In genomic region chr1:32813941-32814739, GRCh38 we compare ENCODE assay signal across 11 cellular contexts. TPM values are rescaled to one million over a fixed set of nuclear protein-coding genes. Genes with fewer than 3 reads are reported as not detected.
DNase-seq lines count a peak whose midpoint lies in the region; ATAC-seq and TF ChIP-seq lines count a peak whose summit lies in the region.
"Had no signal": no experiment of that assay in that cellular context is flagged by ENCODE, and none has a peak within 500 bp of the region (broad histone marks: within the 10 kb centered on the region; RNA-seq: fewer than 3 reads in every experiment).

No MANE protein-coding gene starts in this region.

- no peaks in the 10 kb centered on the region for H3F3A ChIP-seq in PC-3 (ENCODE audit: low read length, unreplicated experiment)

- POLR2A ChIA-PET in PC-3 (lab: Charles Lee; ENCODE audit: unreplicated experiment) = interaction anchor here (0.6 kb wide), 1 partner anchor 55 kb away, joined by 6 read pairs; no protein-coding TSS in a partner anchor

- H3K79me2 ChIP-seq in PC-3 (ENCODE audit: low read length) = peaks cover 94% of the 10 kb centered on the region

- CTCF ChIA-PET in PC-3 (lab: Charles Lee) = no interaction called here

- H2AFZ ChIP-seq in PC-3 (ENCODE audit: low read length) = no peak overlapping the region

- no peak overlapping the region for H3K27ac ChIP-seq in PC-3 (ENCODE audit: low read length)
- H3K27ac ChIP-seq in psoas muscle = peak overlapping the region; percentile 54

- TF ChIP-seq CTCF in PC-3 (conservative IDR thresholded peaks at IDR 0.05; ENCODE audit: low read depth, low read length) (no peak), psoas muscle (IDR thresholded peaks at IDR 0.05) (no peak), BE2C (IDR thresholded peaks at IDR 0.05; ENCODE audit: low read depth, low read length) (no peak)

- ATAC-seq in PC-3 (no peak), psoas muscle (no peak), GM19397 (IDR thresholded peaks at IDR 0.05; ENCODE audit: unreplicated experiment) (no peak)
- ATAC-seq in effector memory CD8-positive, alpha-beta T cell (replicated peaks) = no peak
- ATAC-seq: pancreas had no signal

- no TSS peak for BruUV-seq in PC-3 (replicated peaks; lab: Mats Ljungman, UMichigan)

- peak overlapping the region; percentile 36 for H3K4me3 Mint-ChIP-seq in T-helper 2 cell treated with Interferon-gamma antibody and Interleukin-4, amounts not matched to agents 5 μg/mL and 100 μg/mL, for 36 hours
- peak overlapping the region; percentile 40 to 86 for H3K4me3 Mint-ChIP-seq in effector memory CD8-positive, alpha-beta T cell

- DNase-seq in T-helper 2 cell treated with Interferon-gamma antibody and Interleukin-4, amounts not matched to agents 5 μg/mL and 100 μg/mL, for 36 hours (ENCODE audit: low spot score) = no peak
- no peak for DNase-seq in T-helper 2 cell
- peak; percentile 66 for DNase-seq in PC-3
- DNase-seq in effector memory CD8-positive, alpha-beta T cell = no peak
- DNase-seq in psoas muscle = no peak
- no peak for DNase-seq in SW 1271 (lab: John Stamatoyannopoulos, UW)
- DNase-seq in BE2C = no peak
- DNase-seq: NCI-H748 treated with DMSO at 0.1 percent for 48 hours had no signal

- peak overlapping the region; percentile 89 for H3K4me3 ChIP-seq in PC-3 (ENCODE audit: low read length)
- peak overlapping the region; percentile 23 for H3K4me3 ChIP-seq in psoas muscle
- no peak overlapping the region for H3K4me3 ChIP-seq in BE2C (ENCODE audit: low read depth, low read length)

- peaks cover 14% of the 10 kb centered on the region for H3K36me3 ChIP-seq in PC-3 (ENCODE audit: low read depth, low read length)
- peaks cover 10 to 20% of the 10 kb centered on the region in 2 donors for H3K36me3 ChIP-seq in psoas muscle (ENCODE audit: insufficient read depth in 1 of 2, low read depth in 1 of 2)
- H3K36me3 ChIP-seq in BE2C = peaks cover 31% of the 10 kb centered on the region

- no peaks in the 10 kb centered on the region for H4K20me1 ChIP-seq in PC-3 (ENCODE audit: low read length)

- H3K4me2 ChIP-seq in PC-3 (ENCODE audit: low read length) = peak overlapping the region; percentile 83

- intact Hi-C loops in PC-3 (cut with micrococcal nuclease) = no loop called here
- intact Hi-C loops in psoas muscle (cut with DNase I) = no loop called here

- H3K27me3 ChIP-seq in PC-3 (ENCODE audit: low read length) = no peaks in the 10 kb centered on the region
- H3K27me3 ChIP-seq in psoas muscle (ENCODE audit: insufficient read depth in 3 of 3, low read length in 2 of 3) = no peaks in the 10 kb centered on the region
- no peaks in the 10 kb centered on the region for H3K27me3 ChIP-seq in BE2C
- H3K27me3 ChIP-seq: pancreas had no signal

- WGBS in psoas muscle, 3 donors = 68 to 81% (median 76%) methylated on average over 11 of the region's 11 CpGs

- peak overlapping the region; percentile 24 for H3K27ac Mint-ChIP-seq in T-helper 2 cell treated with Interferon-gamma antibody and Interleukin-4, amounts not matched to agents 5 μg/mL and 100 μg/mL, for 36 hours
- H3K27ac Mint-ChIP-seq in effector memory CD8-positive, alpha-beta T cell = peak overlapping the region in 1 of 2 donors; percentile 11

- peaks cover 27% of the 10 kb centered on the region for H3K4me1 ChIP-seq in PC-3 (ENCODE audit: insufficient read depth, low read length)
- H3K4me1 ChIP-seq in psoas muscle = peaks cover 35% of the 10 kb centered on the region
- no peaks in the 10 kb centered on the region for H3K4me1 ChIP-seq in BE2C

- H3K4me1 Mint-ChIP-seq in T-helper 2 cell treated with Interferon-gamma antibody and Interleukin-4, amounts not matched to agents 5 μg/mL and 100 μg/mL, for 36 hours (ENCODE audit: low read depth) = peaks cover 38% of the 10 kb centered on the region
- peaks cover 44 to 69% of the 10 kb centered on the region in 2 donors for H3K4me1 Mint-ChIP-seq in effector memory CD8-positive, alpha-beta T cell (ENCODE audit: low read depth in 2 of 2)

- no peaks in the 10 kb centered on the region for H3K9me3 ChIP-seq in PC-3 (ENCODE audit: low read length)
- no peaks in the 10 kb centered on the region for H3K9me3 ChIP-seq in psoas muscle
- H3K9me3 ChIP-seq in BE2C = no peaks in the 10 kb centered on the region
- H3K9me3 ChIP-seq: pancreas had no signal

- no peaks in the 10 kb centered on the region for H3K9me2 ChIP-seq in PC-3 (replicated peaks; ENCODE audit: low read length)

- H3K27me3 Mint-ChIP-seq in T-helper 2 cell treated with Interferon-gamma antibody and Interleukin-4, amounts not matched to agents 5 μg/mL and 100 μg/mL, for 36 hours (ENCODE audit: low read depth) = no peaks in the 10 kb centered on the region
- no peaks in the 10 kb centered on the region for H3K27me3 Mint-ChIP-seq in effector memory CD8-positive, alpha-beta T cell

- no peaks in the 10 kb centered on the region for H3K9me3 Mint-ChIP-seq in T-helper 2 cell treated with Interferon-gamma antibody and Interleukin-4, amounts not matched to agents 5 μg/mL and 100 μg/mL, for 36 hours
- H3K9me3 Mint-ChIP-seq in effector memory CD8-positive, alpha-beta T cell = no peaks in the 10 kb centered on the region

- peaks cover 49% of the 10 kb centered on the region for H3K36me3 Mint-ChIP-seq in T-helper 2 cell treated with Interferon-gamma antibody and Interleukin-4, amounts not matched to agents 5 μg/mL and 100 μg/mL, for 36 hours (ENCODE audit: low read depth)
- peaks cover 32% of the 10 kb centered on the region for H3K36me3 Mint-ChIP-seq in effector memory CD8-positive, alpha-beta T cell (ENCODE audit: insufficient read depth)

- no peak overlapping the region for H3K9ac ChIP-seq in PC-3 (ENCODE audit: low read length)

RNA-seq across cellular contexts. Expression of gene YARS1, which starts 3.0 kb away (rescaled TPM):
- total RNA-seq in PC-3 (2014; rRNA removed) = 108 and 115 TPM in 2 replicates
- 10 to 100 TPM; 36.9 to 90.2 (median 72.4) TPM for total RNA-seq in psoas muscle
- 100 to 1,000 TPM in 1 of 3 donors, 10 to 100 TPM in 2; 43.0 to 114 (median 90.9) TPM for polyA plus RNA-seq in psoas muscle
- 252 TPM for polyA plus RNA-seq in BE2C (2012; ENCODE audit: insufficient read depth, insufficient read length, low read depth)

RNA-seq across cellular contexts. Expression of gene S100PBP, which starts 3.3 kb away (rescaled TPM):
- total RNA-seq in PC-3 (2014; rRNA removed) = 13.2 and 13.8 TPM in 2 replicates
- 10 to 100 TPM in 3 of 4 donors, 1 to 10 TPM in 1; 9.7 to 18.1 (median 12.9) TPM for total RNA-seq in psoas muscle
- 1 to 10 TPM; 3.9 to 7.7 (median 4.5) TPM for polyA plus RNA-seq in psoas muscle
- 18.9 TPM for polyA plus RNA-seq in BE2C (2012; ENCODE audit: insufficient read depth, insufficient read length, low read depth)

RNA-seq across cellular contexts. Expression of gene FNDC5, which starts 56.6 kb away (rescaled TPM):
- total RNA-seq in PC-3 (2014; rRNA removed) (0.22 and 0.35 TPM in 2 replicates), psoas muscle (100 to 1,000 TPM in 1 of 4 donors, 10 to 100 TPM in 3; 72.8 to 184 (median 86.6) TPM)
- polyA plus RNA-seq in psoas muscle = 100 to 1,000 TPM in 1 of 3 donors, 10 to 100 TPM in 2; 73.3 to 176 (median 91.6) TPM
- polyA plus RNA-seq in BE2C (2012; ENCODE audit: insufficient read depth, insufficient read length, low read depth) = 26.4 TPM
- total RNA-seq: A172 had no signal

Comparison
In these comparisons a context has a peak if more than half of its experiments do, and no peak if none do; other contexts are left out.
1. RNA of gene FNDC5, which starts 56.6 kb away (total RNA-seq): 72.8 to 184 TPM in psoas muscle; 0.22 to 0.35 TPM in PC-3; every median in the first group is over 10 times any median in the second.